8 cellular contexts compared by ENCODE assay signal in the genomic region with DNA sequence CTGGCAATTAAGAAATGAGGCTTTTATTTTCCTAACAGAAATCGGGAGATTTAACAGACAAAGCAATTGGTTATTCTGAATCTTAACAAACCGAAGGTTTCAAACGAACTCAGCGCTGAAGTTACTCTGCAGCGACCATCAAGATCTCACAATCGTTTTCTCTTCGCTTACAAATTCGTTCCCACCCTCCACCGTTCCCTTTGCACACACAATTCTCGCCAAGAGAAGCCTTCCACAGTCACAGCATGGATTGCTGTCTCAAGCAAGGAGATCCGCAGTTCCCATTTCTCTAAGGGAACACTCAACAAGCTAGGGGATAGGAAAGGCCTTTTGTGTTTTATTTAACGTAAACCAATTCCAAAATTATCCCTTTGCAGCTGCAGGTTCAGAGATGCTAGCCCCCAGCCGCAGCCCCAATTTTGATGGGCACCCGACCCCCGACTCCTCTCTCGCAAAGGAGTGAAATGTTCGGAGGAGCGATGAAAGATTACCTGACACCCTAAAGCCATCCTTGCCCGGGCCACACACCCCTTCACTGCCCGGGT. TPM values are rescaled to one million over a fixed set of nuclear protein-coding genes. Genes with fewer than 3 reads are reported as not detected.
A peak's percentile ranks its signal among the peaks of the same experiment; 100 is the strongest.
DNase-seq lines count a peak whose midpoint lies in the region; ATAC-seq and TF ChIP-seq lines count a peak whose summit lies in the region.

No MANE protein-coding gene starts in this region.

- ATAC-seq in CD8-positive, alpha-beta T cell = no peak
- no peak for ATAC-seq in stimulated activated effector memory CD8-positive, alpha-beta T cell treated with anti-CD3 and anti-CD28 coated beads, Interleukin-12 subunit alpha, Interleukin-12 subunit beta, amount 100 ng/mL, for 72 hours
- no peak for ATAC-seq in GM18870 (IDR thresholded peaks at IDR 0.05; ENCODE audit: unreplicated experiment)

- peak overlapping the region; percentile 92 for H3K4me3 Mint-ChIP-seq in CD8-positive, alpha-beta T cell
- H3K4me3 Mint-ChIP-seq in stimulated activated effector memory CD8-positive, alpha-beta T cell treated with anti-CD3 and anti-CD28 coated beads, Interleukin-12 subunit alpha, Interleukin-12 subunit beta, amount 100 ng/mL, for 72 hours = peak overlapping the region; percentile 89

- peaks cover 7% of the 10 kb centered on the region for H3K36me3 Mint-ChIP-seq in CD8-positive, alpha-beta T cell
- H3K36me3 Mint-ChIP-seq in stimulated activated effector memory CD8-positive, alpha-beta T cell treated with anti-CD3 and anti-CD28 coated beads, Interleukin-12 subunit alpha, Interleukin-12 subunit beta, amount 100 ng/mL, for 72 hours = peaks cover 14% of the 10 kb centered on the region

- H3K27ac Mint-ChIP-seq in CD8-positive, alpha-beta T cell = peak overlapping the region; percentile 93
- peak overlapping the region; percentile 91 for H3K27ac Mint-ChIP-seq in stimulated activated effector memory CD8-positive, alpha-beta T cell treated with anti-CD3 and anti-CD28 coated beads, Interleukin-12 subunit alpha, Interleukin-12 subunit beta, amount 100 ng/mL, for 72 hours

- peak overlapping the region; percentile 59 for H3K4me3 ChIP-seq in CD8-positive, alpha-beta T cell (ENCODE audit: low read depth, low read length)
- H3K4me3 ChIP-seq in astrocyte of the cerebellum (ENCODE audit: low read depth, low read length) = peak overlapping the region; percentile 92

- H3K4me1 ChIP-seq in CD8-positive, alpha-beta T cell (ENCODE audit: insufficient read depth, low read length) = peaks cover 22% of the 10 kb centered on the region

- no peaks in the 10 kb centered on the region for H3K36me3 ChIP-seq in CD8-positive, alpha-beta T cell (ENCODE audit: insufficient read depth, low read length)
- no peaks in the 10 kb centered on the region for H3K36me3 ChIP-seq in KOPT-K1 (ENCODE audit: insufficient read depth, low read length)

- H3K4me1 Mint-ChIP-seq in CD8-positive, alpha-beta T cell (ENCODE audit: low read depth) = peaks cover 33% of the 10 kb centered on the region
- H3K4me1 Mint-ChIP-seq in stimulated activated effector memory CD8-positive, alpha-beta T cell treated with anti-CD3 and anti-CD28 coated beads, Interleukin-12 subunit alpha, Interleukin-12 subunit beta, amount 100 ng/mL, for 72 hours = peaks cover 22% of the 10 kb centered on the region

- intact Hi-C loops in CD8-positive, alpha-beta T cell (cut with DNase I, micrococcal nuclease) = loop anchor here (5.0 kb wide), 3 partner anchors 114 to 824 kb away; a partner anchor contains a TSS

- in situ Hi-C loops in astrocyte of the cerebellum (cut with HindIII; ENCODE audit: low sequenced_read_pairs) = no loop called here

- no peaks in the 10 kb centered on the region for H3K9me3 ChIP-seq in CD8-positive, alpha-beta T cell (ENCODE audit: low read length)
- no peaks in the 10 kb centered on the region for H3K9me3 ChIP-seq in KOPT-K1 (ENCODE audit: insufficient read depth, low read length, poor library complexity, severe bottlenecking)

- CTCF ChIA-PET in CD8-positive, alpha-beta T cell (lab: Charles Lee) = interaction anchor here (0.9 to 4.3 kb wide), 5 partner anchors 8 to 116 kb away, joined by 3 to 67 read pairs (median 3); no protein-coding TSS in a partner anchor

- POLR2A ChIA-PET in CD8-positive, alpha-beta T cell (lab: Charles Lee) = interaction anchor here (0.8 to 1.6 kb wide), 7 partner anchors 7 to 517 kb away, joined by 3 to 20 read pairs (median 5); a partner anchor contains a TSS

- H3K9me3 Mint-ChIP-seq in CD8-positive, alpha-beta T cell = no peaks in the 10 kb centered on the region
- no peaks in the 10 kb centered on the region for H3K9me3 Mint-ChIP-seq in stimulated activated effector memory CD8-positive, alpha-beta T cell treated with anti-CD3 and anti-CD28 coated beads, Interleukin-12 subunit alpha, Interleukin-12 subunit beta, amount 100 ng/mL, for 72 hours

- TF ChIP-seq CTCF in CD8-positive, alpha-beta T cell (IDR thresholded peaks at IDR 0.05) = no peak
- no peak for TF ChIP-seq CTCF in astrocyte of the cerebellum (IDR thresholded peaks at IDR 0.05; ENCODE audit: low read depth, low read length, missing control alignments)

- H3K27me3 ChIP-seq in CD8-positive, alpha-beta T cell (ENCODE audit: insufficient read depth, low read length) = no peaks in the 10 kb centered on the region

- peak overlapping the region; percentile 74 for H3K27ac ChIP-seq in CD8-positive, alpha-beta T cell (ENCODE audit: low read depth, low read length)
- H3K27ac ChIP-seq in KOPT-K1 (ENCODE audit: low read depth, low read length, poor library complexity, severe bottlenecking) = peak overlapping the region; percentile 87

- no peak for DNase-seq in CD8-positive, alpha-beta T cell
- DNase-seq in astrocyte of the cerebellum (ENCODE audit: low read depth) (no peak), islet precursor cell (peak; percentile 57), HK-2 (ENCODE audit: unreplicated experiment) (no peak)
- DNase-seq in stimulated activated effector memory CD8-positive, alpha-beta T cell treated with anti-CD3 and anti-CD28 coated beads, Interleukin-12 subunit alpha, Interleukin-12 subunit beta, amount 100 ng/mL, for 72 hours (ENCODE audit: low spot score in 2 of 2) = no peak
- no peak for DNase-seq in central memory CD4-positive, alpha-beta T cell

- no peaks in the 10 kb centered on the region for H3K27me3 Mint-ChIP-seq in CD8-positive, alpha-beta T cell (ENCODE audit: low read depth)

RNA-seq across cellular contexts. Expression of a gene that starts 0.8 kb away (rescaled TPM):
- 10 to 100 TPM; 18.0 to 18.2 TPM for total RNA-seq in CD8-positive, alpha-beta T cell

RNA-seq across cellular contexts. Expression of a gene that starts 15.5 kb away (rescaled TPM):
- total RNA-seq in CD8-positive, alpha-beta T cell = 100 to 1,000 TPM; 133 to 136 TPM
